7 cellular contexts compared by ENCODE assay signal in the genomic region with DNA sequence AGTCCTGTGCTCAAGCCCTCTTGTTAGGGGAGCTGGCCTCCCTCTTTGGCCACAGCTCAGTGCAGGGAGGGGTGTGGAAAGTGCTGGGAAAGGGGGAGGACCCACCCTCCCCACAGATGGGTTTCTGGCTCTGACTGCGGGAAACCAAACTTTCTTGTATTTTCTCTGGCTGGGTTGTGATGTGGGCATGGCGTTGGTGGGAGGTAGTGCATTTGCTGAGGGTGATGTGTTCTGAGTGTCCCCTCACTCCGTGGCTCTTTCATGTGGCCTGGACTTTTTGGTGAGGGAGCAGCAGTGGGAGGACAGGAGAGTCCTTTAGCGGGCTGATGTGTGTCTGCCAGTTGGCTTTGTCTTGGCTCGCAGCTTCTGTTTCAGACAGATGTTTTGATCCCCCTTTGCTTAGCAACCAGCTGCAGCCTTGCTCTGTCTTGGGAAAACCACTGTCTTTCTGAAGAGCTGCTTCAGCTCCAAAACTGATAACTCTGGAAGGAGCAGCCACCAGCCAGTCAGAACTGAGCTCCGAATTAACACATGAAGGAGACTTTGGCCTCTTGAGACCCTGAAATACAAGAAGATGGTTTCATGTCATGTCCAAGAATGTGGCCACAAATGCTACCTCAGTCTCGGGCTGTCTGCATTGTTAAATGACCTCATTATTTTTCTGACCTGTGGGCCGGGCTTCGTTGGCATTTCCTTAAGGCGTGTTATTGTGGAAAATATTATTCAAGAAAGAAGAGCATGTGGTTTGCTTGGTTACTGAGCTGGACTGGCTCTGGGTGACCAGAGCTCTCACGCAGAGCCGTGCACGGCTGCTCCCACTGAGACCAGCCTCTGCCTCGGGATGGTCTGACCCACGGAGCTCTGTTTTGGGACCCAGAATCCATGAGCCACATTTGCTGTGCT. TPM values are rescaled to one million over a fixed set of nuclear protein-coding genes. Genes with fewer than 3 reads are reported as not detected.
DNase-seq lines count a peak whose midpoint lies in the region; ATAC-seq and TF ChIP-seq lines count a peak whose summit lies in the region.

No MANE protein-coding gene starts in this region.

- peak overlapping the region; percentile 59 for H3K4me3 Mint-ChIP-seq in activated T-helper 17 cell treated with anti-CD3 and anti-CD28 coated beads, Interleukin-2, amount 50 U/mL, for 72 hours

- H3K9me3 Mint-ChIP-seq in activated T-helper 17 cell treated with anti-CD3 and anti-CD28 coated beads, Interleukin-2, amount 50 U/mL, for 72 hours, result no peaks in the 10 kb centered on the region

- TF ChIP-seq CTCF in HFF-Myc (IDR thresholded peaks at IDR 0.05; ENCODE audit: low read depth, low read length, missing control alignments), result no peak

- peak; percentile 92 for ATAC-seq in activated T-helper 17 cell treated with anti-CD3 and anti-CD28 coated beads, Interleukin-2, amount 50 U/mL, for 72 hours (replicated peaks)

- H3K4me1 Mint-ChIP-seq in activated T-helper 17 cell treated with anti-CD3 and anti-CD28 coated beads, Interleukin-2, amount 50 U/mL, for 72 hours, result peaks cover 50% of the 10 kb centered on the region

- no peak overlapping the region for H3K4me3 ChIP-seq in HFF-Myc (replicated peaks; ENCODE audit: low read depth, low read length)

- peak; percentile 71 for DNase-seq in HFF-Myc (ENCODE audit: extremely low read depth, low read depth)
- DNase-seq in glomerular endothelial cell (ENCODE audit: extremely low read depth, low read depth, low spot score), result peak; percentile 92
- DNase-seq in pulmonary artery endothelial cell (ENCODE audit: low read depth, low spot score), result peak; percentile 93
- DNase-seq in DMS79 (lab: John Stamatoyannopoulos, UW), result no peak
- DNase-seq in NCI-H187 (lab: John Stamatoyannopoulos, UW), result no peak
- DNase-seq in NCI-H748 treated with DMSO at 0.1 percent for 48 hours (lab: John Stamatoyannopoulos, UW), result no peak

- H3K27ac Mint-ChIP-seq in activated T-helper 17 cell treated with anti-CD3 and anti-CD28 coated beads, Interleukin-2, amount 50 U/mL, for 72 hours, result peak overlapping the region; percentile 85

- no peaks in the 10 kb centered on the region for H3K27me3 Mint-ChIP-seq in activated T-helper 17 cell treated with anti-CD3 and anti-CD28 coated beads, Interleukin-2, amount 50 U/mL, for 72 hours

- peaks cover 24% of the 10 kb centered on the region for H3K36me3 Mint-ChIP-seq in activated T-helper 17 cell treated with anti-CD3 and anti-CD28 coated beads, Interleukin-2, amount 50 U/mL, for 72 hours (ENCODE audit: low read depth)

RNA-seq across cellular contexts. Expression of a gene that starts 21.5 kb away (rescaled TPM):
- 10 to 100 TPM; 28.0 to 32.0 TPM for total RNA-seq in activated T-helper 17 cell treated with anti-CD3 and anti-CD28 coated beads, Interleukin-2, amount 50 U/mL, for 72 hours
- total RNA-seq in glomerular endothelial cell (90.2 and 104 TPM in 2 replicates), pulmonary artery endothelial cell (60.3 and 62.3 TPM in 2 replicates)

Comparison
In these comparisons a context has a peak if more than half of its experiments do, and no peak if none do; other contexts are left out.
1. DNase-seq: peak in HFF-Myc (single experiment), glomerular endothelial cell (single experiment) and pulmonary artery endothelial cell (single experiment); none in DMS79 (single experiment), NCI-H187 (0 of 2) and NCI-H748 treated with DMSO at 0.1 percent for 48 hours (single experiment).